In the genomic region with DNA sequence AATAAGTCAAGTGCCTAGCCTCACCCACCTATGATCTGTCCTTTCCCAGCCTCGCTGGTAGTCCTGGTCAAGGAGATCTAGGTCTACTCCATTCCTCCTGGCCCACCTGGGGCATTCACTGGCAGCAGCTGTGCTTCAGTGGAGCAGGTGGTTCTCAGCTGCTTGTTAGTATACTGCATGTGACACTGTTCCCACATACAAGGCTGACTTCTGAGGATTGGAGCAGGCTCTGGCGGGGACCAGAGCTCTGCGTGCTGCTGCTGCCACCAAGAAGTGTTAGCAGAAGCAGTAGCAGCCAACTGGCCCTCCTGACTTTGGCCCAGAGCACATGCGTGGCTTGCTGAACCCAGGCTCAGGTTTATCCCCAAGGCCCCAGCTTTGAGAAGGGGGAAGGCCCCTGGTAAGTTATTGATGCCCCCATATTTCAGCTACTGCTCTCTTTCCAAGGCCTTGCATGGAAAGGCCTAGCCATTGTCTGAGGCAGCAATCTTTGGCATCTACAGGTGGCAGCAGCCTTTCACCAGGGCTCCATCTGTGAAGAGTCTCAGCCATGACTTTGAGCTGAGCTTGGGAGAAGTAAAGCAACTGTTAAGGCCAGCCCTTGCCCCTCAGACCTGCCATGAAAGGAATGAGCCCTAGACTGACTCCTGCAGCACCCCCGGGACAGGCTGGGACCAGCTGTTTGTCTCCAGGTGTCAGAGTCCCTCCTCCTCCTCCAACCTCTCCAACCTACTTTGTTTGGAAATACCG, we compare ENCODE assay signal across 7 cellular contexts. TPM values are rescaled to one million over a fixed set of nuclear protein-coding genes. Genes with fewer than 3 reads are reported as not detected.
DNase-seq lines count a peak whose midpoint lies in the region; ATAC-seq and TF ChIP-seq lines count a peak whose summit lies in the region.
"Had no signal": no experiment of that assay in that cellular context is flagged by ENCODE, and none has a peak within 500 bp of the region (broad histone marks: within the 10 kb centered on the region; RNA-seq: fewer than 3 reads in every experiment).

No MANE protein-coding gene starts in this region.

- no peak for TF ChIP-seq CTCF in transverse colon (IDR thresholded peaks at IDR 0.05)

- 70% methylated on average over 2 to 6 of the region's 6 CpGs for WGBS in transverse colon (ENCODE audit: low coverage in 1 of 2), 2 donors

- DNase-seq in activated effector memory CD4-positive, alpha-beta T cell treated with anti-CD3 and anti-CD28 coated beads, Interleukin-2, amount 50 U/mL, for 16 hours: peak; percentile 41
- no peak for DNase-seq in activated effector memory CD4-positive, alpha-beta T cell treated with Interleukin-2 at 50 U/mL for 16 hours
- DNase-seq in left colon (no peak), transverse colon (no peak)
- DNase-seq in activated T-helper 2 cell treated with anti-CD3 and anti-CD28 coated beads, Interferon-gamma antibody, Interleukin-2, Interleukin-4, amounts not matched to agents 10 μg/mL and 5 μg/mL and 100 μg/mL, durations not matched to agents 14 hours and 24 hours and 36 hours (ENCODE audit: low spot score): no peak
- DNase-seq: hypothalamus had no signal

- H3K9me3 Mint-ChIP-seq in activated T-helper 2 cell treated with anti-CD3 and anti-CD28 coated beads, Interferon-gamma antibody, Interleukin-2, Interleukin-4, amounts not matched to agents 10 μg/mL and 5 μg/mL and 100 μg/mL, durations not matched to agents 14 hours and 24 hours and 36 hours: no peaks in the 10 kb centered on the region

- no peak overlapping the region for H3K4me3 ChIP-seq in transverse colon

- H3K27me3 Mint-ChIP-seq in activated T-helper 2 cell treated with anti-CD3 and anti-CD28 coated beads, Interferon-gamma antibody, Interleukin-2, Interleukin-4, amounts not matched to agents 10 μg/mL and 5 μg/mL and 100 μg/mL, durations not matched to agents 14 hours and 24 hours and 36 hours (ENCODE audit: low read depth): no peaks in the 10 kb centered on the region

- H3K36me3 Mint-ChIP-seq in activated T-helper 2 cell treated with anti-CD3 and anti-CD28 coated beads, Interferon-gamma antibody, Interleukin-2, Interleukin-4, amounts not matched to agents 10 μg/mL and 5 μg/mL and 100 μg/mL, durations not matched to agents 14 hours and 24 hours and 36 hours (ENCODE audit: low read depth): peaks cover 62% of the 10 kb centered on the region

- no peak overlapping the region for H3K27ac Mint-ChIP-seq in activated T-helper 2 cell treated with anti-CD3 and anti-CD28 coated beads, Interferon-gamma antibody, Interleukin-2, Interleukin-4, amounts not matched to agents 10 μg/mL and 5 μg/mL and 100 μg/mL, durations not matched to agents 14 hours and 24 hours and 36 hours

- no peak for TF ChIP-seq EP300 in transverse colon (IDR thresholded peaks at IDR 0.05; ENCODE audit: low read depth)

- H3K36me3 ChIP-seq in transverse colon: peaks cover 0 to 36% (median 16%) of the 10 kb centered on the region in 4 donors

- peak overlapping the region; percentile 72 to 87 (median 84) for H3K27ac ChIP-seq in transverse colon

- intact Hi-C loops in left colon (cut with DNase I, micrococcal nuclease): no loop called here
- intact Hi-C loops in transverse colon (cut with DNase I; ENCODE audit: low total_unique reads): no loop called here
- intact Hi-C loops in activated T-helper 2 cell treated with anti-CD3 and anti-CD28 coated beads, Interferon-gamma antibody, Interleukin-2, Interleukin-4, amounts not matched to agents 10 μg/mL and 5 μg/mL and 100 μg/mL, durations not matched to agents 14 hours and 24 hours and 36 hours (cut with micrococcal nuclease): no loop called here

- H3K4me3 Mint-ChIP-seq in activated T-helper 2 cell treated with anti-CD3 and anti-CD28 coated beads, Interferon-gamma antibody, Interleukin-2, Interleukin-4, amounts not matched to agents 10 μg/mL and 5 μg/mL and 100 μg/mL, durations not matched to agents 14 hours and 24 hours and 36 hours (ENCODE audit: low read depth): no peak overlapping the region

- no peak for TF ChIP-seq POLR2A in transverse colon (IDR thresholded peaks at IDR 0.05)

- ATAC-seq in left colon (peak; percentile 2), HG03354 (IDR thresholded peaks at IDR 0.05; ENCODE audit: poor library complexity, severe bottlenecking, unreplicated experiment) (no peak)

- H3K9me3 ChIP-seq in transverse colon: no peaks in the 10 kb centered on the region

- in situ Hi-C loops in transverse colon (cut with MboI; ENCODE audit: low pct_ligation_motif_present in 1 of 4, low pct_unique_long_range_greater_than_20kb in 1 of 4, low sequenced_read_pairs in 3 of 4): no loop called here

- peaks cover 40% of the 10 kb centered on the region for H3K4me1 Mint-ChIP-seq in activated T-helper 2 cell treated with anti-CD3 and anti-CD28 coated beads, Interferon-gamma antibody, Interleukin-2, Interleukin-4, amounts not matched to agents 10 μg/mL and 5 μg/mL and 100 μg/mL, durations not matched to agents 14 hours and 24 hours and 36 hours (ENCODE audit: low read depth)

- H3K27me3 ChIP-seq in transverse colon: no peaks in the 10 kb centered on the region

- peaks cover 21 to 31% (median 25%) of the 10 kb centered on the region in 4 donors for H3K4me1 ChIP-seq in transverse colon

RNA-seq across cellular contexts. Expression of gene ARHGAP1, which starts 26.5 kb away (rescaled TPM):
- total RNA-seq in left colon: 10 to 100 TPM; 77.3 to 78.5 TPM
- total RNA-seq in transverse colon: 10 to 100 TPM; 48.6 to 69.5 (median 50.9) TPM
- 58.8 and 66.8 TPM in 2 replicates for total RNA-seq in activated T-helper 2 cell treated with anti-CD3 and anti-CD28 coated beads, Interferon-gamma antibody, Interleukin-2, Interleukin-4, amounts not matched to agents 10 μg/mL and 5 μg/mL and 100 μg/mL, durations not matched to agents 14 hours and 24 hours and 36 hours

RNA-seq across cellular contexts. Expression of gene ZNF408, which starts 26.9 kb away (rescaled TPM):
- total RNA-seq in left colon: 10 to 100 TPM; 11.3 to 11.6 TPM
- 10 to 100 TPM in 2 of 4 donors, 1 to 10 TPM in 2; 6.0 to 19.3 (median 10.0) TPM for total RNA-seq in transverse colon
- 10.2 and 12.2 TPM in 2 replicates for total RNA-seq in activated T-helper 2 cell treated with anti-CD3 and anti-CD28 coated beads, Interferon-gamma antibody, Interleukin-2, Interleukin-4, amounts not matched to agents 10 μg/mL and 5 μg/mL and 100 μg/mL, durations not matched to agents 14 hours and 24 hours and 36 hours

RNA-seq across cellular contexts. Expression of gene F2, which starts 45.1 kb away (rescaled TPM):
- total RNA-seq in left colon (not detected), transverse colon (under 1 TPM in 2 of 4 donors, not detected in 2; 0.41 to 0.48 TPM)
- total RNA-seq in activated T-helper 2 cell treated with anti-CD3 and anti-CD28 coated beads, Interferon-gamma antibody, Interleukin-2, Interleukin-4, amounts not matched to agents 10 μg/mL and 5 μg/mL and 100 μg/mL, durations not matched to agents 14 hours and 24 hours and 36 hours: 0.11 TPM in 1 of 2 replicates, not detected in the other

RNA-seq across cellular contexts. Expression of gene ATG13, which starts 56.5 kb away (rescaled TPM):
- total RNA-seq in left colon (10 to 100 TPM; 51.3 to 57.6 TPM), transverse colon (100 to 1,000 TPM in 2 of 4 donors, 10 to 100 TPM in 2; 40.8 to 128 (median 112) TPM)
- total RNA-seq in activated T-helper 2 cell treated with anti-CD3 and anti-CD28 coated beads, Interferon-gamma antibody, Interleukin-2, Interleukin-4, amounts not matched to agents 10 μg/mL and 5 μg/mL and 100 μg/mL, durations not matched to agents 14 hours and 24 hours and 36 hours: 58.0 and 58.1 TPM in 2 replicates

RNA-seq across cellular contexts. Expression of gene HARBI1, which starts 56.9 kb away (rescaled TPM):
- 1 to 10 TPM; 4.5 to 6.4 TPM for total RNA-seq in left colon
- 1 to 10 TPM in 3 of 4 donors, not detected in 1; 3.1 to 4.8 (median 3.4) TPM for total RNA-seq in transverse colon
- total RNA-seq in activated T-helper 2 cell treated with anti-CD3 and anti-CD28 coated beads, Interferon-gamma antibody, Interleukin-2, Interleukin-4, amounts not matched to agents 10 μg/mL and 5 μg/mL and 100 μg/mL, durations not matched to agents 14 hours and 24 hours and 36 hours: 3.8 and 4.7 TPM in 2 replicates
